8 cellular contexts compared by ENCODE assay signal in genomic region chr17:17041571-17042380, GRCh38. TPM values are rescaled to one million over a fixed set of nuclear protein-coding genes. Genes with fewer than 3 reads are reported as not detected.
DNase-seq lines count a peak whose midpoint lies in the region; ATAC-seq lines count a peak whose summit lies in the region.

No MANE protein-coding gene starts in this region.

- H3K9ac ChIP-seq in muscle layer of colon (ENCODE audit: low read length): peak overlapping the region; percentile 18

- DNase-seq in DMS153 treated with DMSO at 0.1 percent for 48 hours (lab: John Stamatoyannopoulos, UW; ENCODE audit: unreplicated experiment) (peak; percentile 41), OCI-M2 (lab: John Stamatoyannopoulos, UW; ENCODE audit: unreplicated experiment) (peak; percentile 56)
- peak; percentile 94 for DNase-seq in Jurkat, Clone E6-1 (ENCODE audit: low read depth, low spot score)
- peak; percentile 97 for DNase-seq in activated T-cell treated with anti-CD3 and anti-CD28 coated beads, Interleukin-2, amount 50 U/mL, for 24 hours
- peak; percentile 97 for DNase-seq in stimulated activated CD8-positive, alpha-beta memory T cell treated with anti-CD3 and anti-CD28 coated beads, Interleukin-4, amount 100 ng/mL, for 48 hours

- no peaks in the 10 kb centered on the region for H3K9me3 ChIP-seq in muscle layer of colon (ENCODE audit: low read length)

- no peaks in the 10 kb centered on the region for H3K9me3 Mint-ChIP-seq in activated T-cell treated with anti-CD3 and anti-CD28 coated beads, Interleukin-2, amount 50 U/mL, for 24 hours

- H3K4me3 ChIP-seq in Jurkat, Clone E6-1 (ENCODE audit: low read length): peak overlapping the region; percentile 56
- peak overlapping the region; percentile 50 to 59 for H3K4me3 ChIP-seq in muscle layer of colon (ENCODE audit: low read depth in 1 of 2, low read length in 2 of 2)

- H3K36me3 ChIP-seq in muscle layer of colon (ENCODE audit: insufficient read depth, low read length): no peaks in the 10 kb centered on the region

- H3K36me3 Mint-ChIP-seq in activated T-cell treated with anti-CD3 and anti-CD28 coated beads, Interleukin-2, amount 50 U/mL, for 24 hours (ENCODE audit: low read depth): peaks cover 13% of the 10 kb centered on the region

- H3K27ac Mint-ChIP-seq in activated T-cell treated with anti-CD3 and anti-CD28 coated beads, Interleukin-2, amount 50 U/mL, for 24 hours: peak overlapping the region; percentile 9

- H3K4me3 Mint-ChIP-seq in activated T-cell treated with anti-CD3 and anti-CD28 coated beads, Interleukin-2, amount 50 U/mL, for 24 hours: peak overlapping the region; percentile 73

- no peaks in the 10 kb centered on the region for H3K27me3 ChIP-seq in muscle layer of colon (ENCODE audit: control insufficient read depth in 1 of 2, insufficient read depth in 2 of 2, low read length in 2 of 2)

- H3K4me1 Mint-ChIP-seq in activated T-cell treated with anti-CD3 and anti-CD28 coated beads, Interleukin-2, amount 50 U/mL, for 24 hours (ENCODE audit: low read depth): peaks cover 44% of the 10 kb centered on the region

- peak overlapping the region; percentile 66 for H3K27ac ChIP-seq in muscle layer of colon (ENCODE audit: low read depth, low read length)

- H3K4me1 ChIP-seq in muscle layer of colon (ENCODE audit: insufficient read depth, low read length): peaks cover 41% of the 10 kb centered on the region

- H3K27me3 Mint-ChIP-seq in activated T-cell treated with anti-CD3 and anti-CD28 coated beads, Interleukin-2, amount 50 U/mL, for 24 hours: no peaks in the 10 kb centered on the region

- ATAC-seq in GM21723 (IDR thresholded peaks at IDR 0.05; ENCODE audit: unreplicated experiment) (peak; percentile 87), esophagus mucosa (peak; percentile 95)

RNA-seq across cellular contexts. Expression of gene MPRIP, which starts 0.5 kb away (rescaled TPM):
- 138 TPM for polyA plus RNA-seq in Jurkat, Clone E6-1 (2012; ENCODE audit: insufficient read depth, insufficient read length)
- total RNA-seq in esophagus mucosa: 132 TPM

Comparison
In these comparisons a context has a peak if more than half of its experiments do, and no peak if none do; other contexts are left out.
1. Peak in every context shown above with its lines: DNase-seq, ATAC-seq, H3K4me3 ChIP-seq and H3K27ac ChIP-seq.
2. DNase-seq: peak in every context shown above with its lines; median percentile 97 in activated T-cell treated with anti-CD3 and anti-CD28 coated beads, Interleukin-2, amount 50 U/mL, for 24 hours; 97 in stimulated activated CD8-positive, alpha-beta memory T cell treated with anti-CD3 and anti-CD28 coated beads, Interleukin-4, amount 100 ng/mL, for 48 hours; 94 in Jurkat, Clone E6-1; 56 in OCI-M2; 41 in DMS153 treated with DMSO at 0.1 percent for 48 hours.